In genomic region chr3:42166662-42167300, GRCh38 we compare ENCODE assay signal across 26 cellular contexts.
DNase-seq lines count a peak whose midpoint lies in the region; ATAC-seq, FAIRE-seq and TF ChIP-seq lines count a peak whose summit lies in the region.
"Had no signal": no experiment of that assay in that cellular context is flagged by ENCODE, and none has a peak within 500 bp of the region (broad histone marks: within the 10 kb centered on the region; RNA-seq: fewer than 3 reads in every experiment).

No MANE protein-coding gene starts in this region.

- H3K23ac ChIP-seq in mesendoderm (ENCODE audit: low read length), result peak overlapping the region; percentile 17

- WGBS in mesendoderm (ENCODE audit: extremely low coverage, insufficient coverage, low lambda C conversion rate), result no CpG with 5 or more reads among the region's 11 CpGs
- WGBS in transverse colon (ENCODE audit: low coverage in 1 of 2), 2 donors, result 88 to 91% methylated on average over 3 to 11 of the region's 11 CpGs

- no peak overlapping the region for H3K4ac ChIP-seq in mesendoderm (ENCODE audit: low read depth, low read length)

- no peaks in the 10 kb centered on the region for H3K36me3 Mint-ChIP-seq in WTC11
- H3K36me3 Mint-ChIP-seq: CD8-positive, alpha-beta T cell; immature natural killer cell had no signal

- no peaks in the 10 kb centered on the region for H3K4me1 ChIP-seq in mesendoderm (ENCODE audit: control insufficient read depth, low read depth, low read length)
- peaks cover 4 to 47% (median 29%) of the 10 kb centered on the region in 4 donors for H3K4me1 ChIP-seq in transverse colon
- H3K4me1 ChIP-seq in kidney (ENCODE audit: control insufficient read depth in 1 of 2, insufficient read depth in 1 of 2, low read depth in 1 of 2, low read length in 2 of 2), result peaks cover 3 to 22% of the 10 kb centered on the region in 2 donors

- ATAC-seq in WTC11, result no peak
- ATAC-seq: activated T-helper 17 cell treated with anti-CD3 and anti-CD28 coated beads, Interleukin-2, amount 50 U/mL, for 72 hours; CD8-positive, alpha-beta T cell had no signal

- no peaks in the 10 kb centered on the region for H3K27me3 Mint-ChIP-seq in WTC11 (ENCODE audit: low read depth)
- H3K27me3 Mint-ChIP-seq: activated naive CD8-positive, alpha-beta T cell treated with anti-CD3 and anti-CD28 coated beads, Interleukin-2, amount 10 ng/mL, durations not matched to agents 7 days and 5 days; activated T-helper 17 cell treated with anti-CD3 and anti-CD28 coated beads, Interleukin-2, amount 50 U/mL, for 72 hours; dendritic cell treated with granulocyte-macrophage colony-stimulating factor and Interleukin-4, amounts not matched to agents 40 ng/mL and 50 ng/mL, for 4 days had no signal

- H2AK5ac ChIP-seq in mesendoderm (ENCODE audit: low read length), result no peak overlapping the region

- H3K27ac Mint-ChIP-seq in WTC11, result no peak overlapping the region; the same call in 1 of the 2 replicates
- H3K27ac Mint-ChIP-seq: activated naive CD8-positive, alpha-beta T cell treated with anti-CD3 and anti-CD28 coated beads, Interleukin-2, amount 10 ng/mL, durations not matched to agents 7 days and 5 days; activated T-helper 17 cell treated with anti-CD3 and anti-CD28 coated beads, Interleukin-2, amount 50 U/mL, for 72 hours; CD8-positive, alpha-beta T cell; dendritic cell treated with granulocyte-macrophage colony-stimulating factor and Interleukin-4, amounts not matched to agents 40 ng/mL and 50 ng/mL, for 4 days; immature natural killer cell had no signal

- peaks cover 28% of the 10 kb centered on the region for H3K79me1 ChIP-seq in mesendoderm (ENCODE audit: low read length)

- H2BK120ac ChIP-seq in mesendoderm (ENCODE audit: low read depth, low read length), result no peak overlapping the region

- H3K56ac ChIP-seq in mesendoderm (ENCODE audit: low read length), result no peak overlapping the region

- in situ Hi-C loops in transverse colon (cut with MboI; ENCODE audit: low pct_ligation_motif_present in 1 of 4, low pct_unique_long_range_greater_than_20kb in 1 of 4, low sequenced_read_pairs in 3 of 4), result no loop called here

- POLR2A ChIA-PET in WTC11 (lab: Charles Lee), result no interaction called here

- H3K36me3 ChIP-seq in mesendoderm (ENCODE audit: control insufficient read depth, insufficient read depth, low read length), result no peaks in the 10 kb centered on the region
- no peaks in the 10 kb centered on the region for H3K36me3 ChIP-seq in transverse colon
- no peaks in the 10 kb centered on the region for H3K36me3 ChIP-seq in kidney (ENCODE audit: control insufficient read depth in 1 of 2, insufficient read depth in 2 of 2, low read length in 2 of 2)
- H3K36me3 ChIP-seq: tibial artery had no signal

- no peak overlapping the region for H2BK15ac ChIP-seq in mesendoderm (replicated peaks; ENCODE audit: low read depth)

- H3K9me3 ChIP-seq in transverse colon, result no peaks in the 10 kb centered on the region
- no peaks in the 10 kb centered on the region for H3K9me3 ChIP-seq in kidney (ENCODE audit: control insufficient read depth in 1 of 2, low read length in 2 of 2)
- H3K9me3 ChIP-seq: mucosa of descending colon, psoas muscle, tibial artery had no signal

- no peak for TF ChIP-seq CTCF in transverse colon (IDR thresholded peaks at IDR 0.05)
- TF ChIP-seq CTCF in kidney (IDR thresholded peaks at IDR 0.05; ENCODE audit: borderline replicate concordance, extremely low read depth, insufficient read depth), result no peak
- no peak for TF ChIP-seq CTCF in WTC11 (IDR thresholded peaks at IDR 0.05)

- no peaks in the 10 kb centered on the region for H3K9me3 Mint-ChIP-seq in WTC11
- H3K9me3 Mint-ChIP-seq: activated naive CD8-positive, alpha-beta T cell treated with anti-CD3 and anti-CD28 coated beads, Interleukin-2, amount 10 ng/mL, durations not matched to agents 7 days and 5 days; activated T-helper 17 cell treated with anti-CD3 and anti-CD28 coated beads, Interleukin-2, amount 50 U/mL, for 72 hours; CD8-positive, alpha-beta T cell; dendritic cell treated with granulocyte-macrophage colony-stimulating factor and Interleukin-4, amounts not matched to agents 40 ng/mL and 50 ng/mL, for 4 days; immature natural killer cell had no signal

- no peak overlapping the region for H3K4me3 ChIP-seq in mesendoderm (ENCODE audit: low read length)
- no peak overlapping the region for H3K4me3 ChIP-seq in transverse colon
- no peak overlapping the region for H3K4me3 ChIP-seq in kidney (ENCODE audit: low read length in 2 of 2)
- H3K4me3 ChIP-seq: hepatocyte, mucosa of descending colon, psoas muscle, tibial artery had no signal

- H3K27me3 ChIP-seq in mesendoderm (ENCODE audit: insufficient read depth, low read length, poor library complexity) (no peaks in the 10 kb centered on the region), transverse colon (no peaks in the 10 kb centered on the region)
- H3K27me3 ChIP-seq: hepatocyte, tibial artery had no signal

- no peak overlapping the region for H4K8ac ChIP-seq in mesendoderm (ENCODE audit: low read depth, low read length)

- peaks cover 25% of the 10 kb centered on the region for H3K4me1 Mint-ChIP-seq in WTC11

- peaks cover 16% of the 10 kb centered on the region for H3K79me2 ChIP-seq in mesendoderm (ENCODE audit: control insufficient read depth, insufficient read depth, low read length)

- H2BK5ac ChIP-seq in mesendoderm (ENCODE audit: low read length), result no peak overlapping the region

- H3K18ac ChIP-seq in mesendoderm (ENCODE audit: low read length), result no peak overlapping the region

- no peak overlapping the region for H3K4me2 ChIP-seq in mesendoderm (ENCODE audit: low read length)
- H3K4me2 ChIP-seq: hepatocyte had no signal

- no peak for TF ChIP-seq POLR2A in transverse colon (IDR thresholded peaks at IDR 0.05)

- TF ChIP-seq EP300 in transverse colon (IDR thresholded peaks at IDR 0.05; ENCODE audit: low read depth), result no peak

- intact Hi-C loops in transverse colon (cut with DNase I; ENCODE audit: low total_unique reads) (no loop called here), kidney (cut with DNase I) (no loop called here)

- no peak overlapping the region for H3K4me3 Mint-ChIP-seq in WTC11
- H3K4me3 Mint-ChIP-seq: activated naive CD8-positive, alpha-beta T cell treated with anti-CD3 and anti-CD28 coated beads, Interleukin-2, amount 10 ng/mL, durations not matched to agents 7 days and 5 days; activated T-helper 17 cell treated with anti-CD3 and anti-CD28 coated beads, Interleukin-2, amount 50 U/mL, for 72 hours; CD8-positive, alpha-beta T cell; dendritic cell treated with granulocyte-macrophage colony-stimulating factor and Interleukin-4, amounts not matched to agents 40 ng/mL and 50 ng/mL, for 4 days; immature natural killer cell had no signal

- no peak for FAIRE-seq in kidney (lab: Jason Lieb, UNC)
- FAIRE-seq: GM19239 had no signal

- no peak overlapping the region for H3K9ac ChIP-seq in mesendoderm (ENCODE audit: low read length)
- no peak overlapping the region for H3K9ac ChIP-seq in kidney (ENCODE audit: low read length in 2 of 2)

- DNase-seq in activated effector memory CD4-positive, alpha-beta T cell treated with anti-CD3 and anti-CD28 coated beads, Interleukin-2, amount 50 U/mL, for 16 hours, result peak; percentile 46
- no peak for DNase-seq in activated effector memory CD4-positive, alpha-beta T cell treated with Interleukin-2 at 50 U/mL for 16 hours
- peak in 1 of 61 donors; percentile 25 for DNase-seq in caudate nucleus (lab: John Stamatoyannopoulos, UW)
- DNase-seq in mesendoderm, result no peak
- DNase-seq in transverse colon, result no peak
- no peak for DNase-seq in activated naive CD4-positive, alpha-beta T cell treated with Interleukin-2 at 50 U/mL for 16 hours
- no peak for DNase-seq in kidney
- no peak for DNase-seq in WTC11 (ENCODE audit: low spot score)
- DNase-seq: activated CD4-positive, alpha-beta T cell treated with anti-CD3 and anti-CD28 coated beads for 48 hours; activated naive CD8-positive, alpha-beta T cell treated with anti-CD3 and anti-CD28 coated beads, Interleukin-2, amount 10 ng/mL, durations not matched to agents 7 days and 5 days; CD8-positive, alpha-beta T cell; DMS79; immature natural killer cell; MV-4-11; NCI-H187; NCI-H69; psoas muscle; stimulated activated CD4-positive, alpha-beta T cell treated with anti-CD3 and anti-CD28 coated beads, Interleukin-2, amount 100 ng/mL, for 48 hours; stimulated activated naive CD4-positive, alpha-beta T cell; tibial artery had no signal

- H3K27ac ChIP-seq in caudate nucleus (ENCODE audit: low read depth, low read length), result peak overlapping the region; percentile 14
- H3K27ac ChIP-seq in mesendoderm (ENCODE audit: low read depth, low read length), result no peak overlapping the region
- H3K27ac ChIP-seq in transverse colon, result peak overlapping the region in 3 of 4 donors; percentile 18 to 55 (median 31)
- no peak overlapping the region for H3K27ac ChIP-seq in kidney (ENCODE audit: low read depth in 2 of 2, low read length in 2 of 2)
- H3K27ac ChIP-seq: 22Rv1, hepatocyte, psoas muscle, tibial artery had no signal

- no peak overlapping the region for H4K5ac ChIP-seq in mesendoderm (ENCODE audit: low read length)

- CTCF ChIA-PET in WTC11 (lab: Charles Lee), result interaction anchor here (2.1 kb wide), 1 partner anchor 25 kb away, joined by 10 read pairs; no protein-coding TSS in a partner anchor

TF ChIP-seq in WTC11, 78 proteins besides CTCF, POLR2A, EP300 and RAD21 (continues in another document):
- no peak for TF ChIP-seq PRDM15 (CRISPR knock-in tag; IDR thresholded peaks at IDR 0.05)
- TF ChIP-seq ATF1 (CRISPR knock-in tag; IDR thresholded peaks at IDR 0.05), result no peak

Comparison
In these comparisons a context has a peak if more than half of its experiments do, and no peak if none do; other contexts are left out.
1. H3K27ac ChIP-seq: peak in caudate nucleus (single experiment) and transverse colon (3 of 4); none in mesendoderm (single experiment) and kidney (0 of 2).